7 cellular contexts compared by ENCODE assay signal in the genomic region with DNA sequence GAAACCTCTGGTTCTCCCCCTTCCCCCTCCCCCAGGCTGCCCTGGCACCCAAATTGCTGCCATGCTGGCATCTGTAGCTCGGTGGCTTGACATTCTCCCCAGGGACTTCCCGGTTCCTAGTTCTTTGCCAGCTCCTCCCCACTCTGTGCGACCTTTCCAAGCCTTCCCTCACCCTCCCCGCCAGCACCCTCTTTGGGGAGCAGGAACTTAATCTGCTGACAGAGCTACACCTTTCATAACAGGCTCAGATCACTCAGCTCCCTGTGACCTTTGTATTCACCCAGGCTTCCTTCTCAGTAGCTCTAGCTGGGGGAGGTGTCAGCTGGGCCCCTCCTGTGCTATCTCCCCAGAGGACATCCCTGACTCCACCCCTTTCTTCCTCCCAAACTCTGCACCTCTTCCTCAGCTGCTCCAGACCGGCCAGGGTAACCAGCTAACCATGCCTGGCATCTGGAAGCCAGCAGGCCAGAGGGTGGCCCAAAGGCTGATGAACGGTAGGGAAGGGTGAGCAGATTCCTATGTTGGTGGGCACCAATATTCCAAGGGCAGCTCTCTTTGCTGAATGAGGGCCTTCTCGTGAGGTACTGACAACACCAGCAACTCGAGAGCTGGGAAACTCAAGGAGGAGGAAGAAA. TPM values are rescaled to one million over a fixed set of nuclear protein-coding genes. Genes with fewer than 3 reads are reported as not detected.
DNase-seq lines count a peak whose midpoint lies in the region; ATAC-seq and TF ChIP-seq lines count a peak whose summit lies in the region.

No MANE protein-coding gene starts in this region.

- H3K4me3 ChIP-seq in HAP-1: no peak overlapping the region

- H3K4me1 ChIP-seq in HAP-1: peaks cover 7% of the 10 kb centered on the region

- peak overlapping the region; percentile 49 for H3K27ac ChIP-seq in epithelial cell of prostate

- no peaks in the 10 kb centered on the region for H3K9me3 ChIP-seq in HAP-1

- in situ Hi-C loops in GM18951 (cut with MboI; ENCODE audit: low sequenced_read_pairs, unreplicated experiment): no loop called here
- in situ Hi-C loops in HAP-1 (cut with MboI; ENCODE audit: low sequenced_read_pairs): no loop called here

- intact Hi-C loops in posterior vena cava (cut with DNase I): no loop called here

- no peaks in the 10 kb centered on the region for H3K27me3 ChIP-seq in HAP-1 (ENCODE audit: low read depth)

- no peaks in the 10 kb centered on the region for H3K36me3 ChIP-seq in HAP-1 (replicated peaks)

- DNase-seq in NCI-H82 treated with DMSO at 0.1 percent for 48 hours (lab: John Stamatoyannopoulos, UW; ENCODE audit: unreplicated experiment): peak; percentile 36
- no peak for DNase-seq in epithelial cell of prostate (ENCODE audit: low read depth, low spot score)
- DNase-seq in posterior vena cava (ENCODE audit: low spot score): peak; percentile 78
- DNase-seq in NCI-H345 treated with DMSO at 0.1 percent for 48 hours (lab: John Stamatoyannopoulos, UW; ENCODE audit: unreplicated experiment): no peak
- no peak for DNase-seq in HAP-1 (ENCODE audit: low spot score in 2 of 2)

- no peak for ATAC-seq in GM21367 (IDR thresholded peaks at IDR 0.05; ENCODE audit: unreplicated experiment)

- TF ChIP-seq POLR2A in GM18951 (IDR thresholded peaks at IDR 0.05; ENCODE audit: extremely low read depth, insufficient read depth, insufficient read length): peak; percentile 28

RNA-seq across cellular contexts. Expression of a gene that starts 1.8 kb away (rescaled TPM):
- 10 to 100 TPM; 44.7 to 54.3 TPM for total RNA-seq in posterior vena cava

RNA-seq across cellular contexts. Expression of a gene that starts 6.4 kb away (rescaled TPM):
- total RNA-seq in posterior vena cava: 1 to 10 TPM; 1.5 to 4.5 TPM

RNA-seq across cellular contexts. Expression of a gene that starts 25.1 kb away (rescaled TPM):
- 10 to 100 TPM; 27.9 to 33.0 TPM for total RNA-seq in posterior vena cava

RNA-seq across cellular contexts. Expression of a gene that starts 52.8 kb away (rescaled TPM):
- 1 to 10 TPM; 2.5 to 4.2 TPM for total RNA-seq in posterior vena cava

RNA-seq across cellular contexts. Expression of a gene that starts 56.9 kb away (rescaled TPM):
- 10 to 100 TPM; 43.3 to 44.0 TPM for total RNA-seq in posterior vena cava

Comparison
In these comparisons a context has a peak if more than half of its experiments do, and no peak if none do; other contexts are left out.
1. DNase-seq: peak in NCI-H82 treated with DMSO at 0.1 percent for 48 hours (single experiment) and posterior vena cava (single experiment); none in epithelial cell of prostate (single experiment), NCI-H345 treated with DMSO at 0.1 percent for 48 hours (single experiment) and HAP-1 (0 of 2).